In the genomic region with DNA sequence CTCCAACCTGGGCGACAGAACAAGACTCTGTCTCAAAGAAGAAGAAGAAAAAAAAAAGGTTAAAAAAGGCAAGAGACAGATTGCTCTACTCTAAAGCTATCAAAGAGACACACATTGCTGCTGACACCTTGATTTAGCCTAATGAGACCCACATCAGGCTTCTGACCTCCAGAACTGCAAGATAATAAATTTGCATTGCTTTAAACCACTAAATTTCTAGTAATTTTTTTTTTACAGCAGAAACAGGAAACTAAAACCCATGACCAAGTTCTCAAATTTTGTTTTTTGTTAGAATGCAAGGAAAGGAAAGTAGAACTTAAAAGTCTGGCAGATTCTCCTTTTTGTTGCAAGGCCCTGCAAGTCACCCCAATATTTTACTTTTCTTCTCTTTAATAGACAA, we compare ENCODE assay signal across 16 cellular contexts. TPM values are rescaled to one million over a fixed set of nuclear protein-coding genes. Genes with fewer than 3 reads are reported as not detected.
DNase-seq lines count a peak whose midpoint lies in the region; ATAC-seq lines count a peak whose summit lies in the region.
"Had no signal": no experiment of that assay in that cellular context is flagged by ENCODE, and none has a peak within 500 bp of the region (broad histone marks: within the 10 kb centered on the region; RNA-seq: fewer than 3 reads in every experiment).

No MANE protein-coding gene starts in this region.

- H3K4me3 ChIP-seq in Karpas-422 (ENCODE audit: low read length): no peak overlapping the region
- H3K4me3 ChIP-seq: dorsolateral prefrontal cortex, skin epidermis had no signal

- H3K9me2 ChIP-seq in Karpas-422 (replicated peaks; ENCODE audit: insufficient read depth, low read length): no peaks in the 10 kb centered on the region

- ATAC-seq in stimulated activated naive B cell treated with anti-CD40 and anti-IgM and Interleukin-4, amounts not matched to agents 10 μg/mL and 1 μg/mL and 100 μg/mL, for 72 hours (replicated peaks): peak; percentile 38 to 69
- no peak for ATAC-seq in GM19455 (IDR thresholded peaks at IDR 0.05; ENCODE audit: unreplicated experiment)

- no peak overlapping the region for H2AFZ ChIP-seq in Karpas-422 (ENCODE audit: low read length)

- no peaks in the 10 kb centered on the region for H3K9me3 ChIP-seq in Karpas-422 (ENCODE audit: low read length)

- H4K20me1 ChIP-seq in Karpas-422 (ENCODE audit: insufficient read depth, low read depth, low read length): no peaks in the 10 kb centered on the region

- no peak overlapping the region for H3K4me2 ChIP-seq in Karpas-422 (ENCODE audit: low read depth, low read length, poor library complexity, severe bottlenecking)

- H3K36me3 Mint-ChIP-seq in activated naive CD4-positive, alpha-beta T cell treated with anti-CD3 and anti-CD28 coated beads for 36 hours (ENCODE audit: low read depth): peaks cover 1% of the 10 kb centered on the region
- no peaks in the 10 kb centered on the region for H3K36me3 Mint-ChIP-seq in stimulated activated naive B cell treated with anti-CD40 and anti-IgM and Interleukin-4, amounts not matched to agents 10 μg/mL and 1 μg/mL and 100 μg/mL, for 72 hours

- CTCF ChIA-PET in activated naive CD4-positive, alpha-beta T cell treated with anti-CD3 and anti-CD28 coated beads for 36 hours (lab: Charles Lee): no interaction called here

- H3K4me1 ChIP-seq in Karpas-422 (ENCODE audit: low read length): peaks cover 5% of the 10 kb centered on the region

- H3K27ac Mint-ChIP-seq in activated naive CD4-positive, alpha-beta T cell treated with anti-CD3 and anti-CD28 coated beads for 36 hours: peak overlapping the region; percentile 74
- H3K27ac Mint-ChIP-seq in stimulated activated naive B cell treated with anti-CD40 and anti-IgM and Interleukin-4, amounts not matched to agents 10 μg/mL and 1 μg/mL and 100 μg/mL, for 72 hours: peak overlapping the region; percentile 5

- no peaks in the 10 kb centered on the region for H3K27me3 ChIP-seq in Karpas-422 (ENCODE audit: low read length)
- H3K27me3 ChIP-seq: brain microvascular endothelial cell, dorsolateral prefrontal cortex had no signal

- H3K36me3 ChIP-seq in Karpas-422 (ENCODE audit: insufficient read depth, low read length): no peaks in the 10 kb centered on the region
- H3K36me3 ChIP-seq: brain microvascular endothelial cell had no signal

- no peak overlapping the region for H3K27ac ChIP-seq in Karpas-422 (ENCODE audit: low read length)
- H3K27ac ChIP-seq: brain microvascular endothelial cell had no signal

- H3K79me2 ChIP-seq in Karpas-422 (ENCODE audit: low read length): no peaks in the 10 kb centered on the region

- no peak overlapping the region for H3K9ac ChIP-seq in Karpas-422 (ENCODE audit: low read length)

- no peak for DNase-seq in activated naive CD4-positive, alpha-beta T cell treated with anti-CD3 and anti-CD28 coated beads for 36 hours
- no peak for DNase-seq in activated naive CD4-positive, alpha-beta T cell (lab: John Stamatoyannopoulos, UW)
- peak; percentile 58 for DNase-seq in Karpas-422
- DNase-seq in central memory CD4-positive, alpha-beta T cell: peak; percentile 12
- no peak for DNase-seq in stimulated activated naive B cell treated with anti-CD40 and anti-IgM and Interleukin-4, amounts not matched to agents 10 μg/mL and 1 μg/mL and 100 μg/mL, for 72 hours
- DNase-seq in NCI-H774 (lab: John Stamatoyannopoulos, UW): no peak
- DNase-seq in activated CD4-positive, CD25-positive, alpha-beta regulatory T cell (lab: John Stamatoyannopoulos, UW): no peak
- DNase-seq: activated gamma-delta T cell, brain microvascular endothelial cell, dorsolateral prefrontal cortex, head of caudate nucleus, IMR-90, SHP77, T-helper 9 cell had no signal

- intact Hi-C loops in activated naive CD4-positive, alpha-beta T cell treated with anti-CD3 and anti-CD28 coated beads for 36 hours (cut with micrococcal nuclease): loop anchor here (10.0 kb wide), 2 partner anchors 253 to 1977 kb away; no protein-coding TSS in a partner anchor

- H3K4me1 Mint-ChIP-seq in activated naive CD4-positive, alpha-beta T cell treated with anti-CD3 and anti-CD28 coated beads for 36 hours (ENCODE audit: low read depth): peaks cover 67% of the 10 kb centered on the region
- peaks cover 19 to 42% of the 10 kb centered on the region in 2 donors for H3K4me1 Mint-ChIP-seq in stimulated activated naive B cell treated with anti-CD40 and anti-IgM and Interleukin-4, amounts not matched to agents 10 μg/mL and 1 μg/mL and 100 μg/mL, for 72 hours

- peak overlapping the region; percentile 56 for H3K4me3 Mint-ChIP-seq in activated naive CD4-positive, alpha-beta T cell treated with anti-CD3 and anti-CD28 coated beads for 36 hours
- no peak overlapping the region for H3K4me3 Mint-ChIP-seq in stimulated activated naive B cell treated with anti-CD40 and anti-IgM and Interleukin-4, amounts not matched to agents 10 μg/mL and 1 μg/mL and 100 μg/mL, for 72 hours

- H3K9me3 Mint-ChIP-seq in activated naive CD4-positive, alpha-beta T cell treated with anti-CD3 and anti-CD28 coated beads for 36 hours: peaks cover 6% of the 10 kb centered on the region
- peaks cover 0 to 1% of the 10 kb centered on the region in 2 donors for H3K9me3 Mint-ChIP-seq in stimulated activated naive B cell treated with anti-CD40 and anti-IgM and Interleukin-4, amounts not matched to agents 10 μg/mL and 1 μg/mL and 100 μg/mL, for 72 hours

- H3K27me3 Mint-ChIP-seq in activated naive CD4-positive, alpha-beta T cell treated with anti-CD3 and anti-CD28 coated beads for 36 hours (ENCODE audit: low read depth): no peaks in the 10 kb centered on the region
- H3K27me3 Mint-ChIP-seq in stimulated activated naive B cell treated with anti-CD40 and anti-IgM and Interleukin-4, amounts not matched to agents 10 μg/mL and 1 μg/mL and 100 μg/mL, for 72 hours: peaks cover 0 to 5% of the 10 kb centered on the region in 2 donors

RNA-seq across cellular contexts. Expression of a gene that starts 56.4 kb away (rescaled TPM):
- total RNA-seq in activated naive CD4-positive, alpha-beta T cell treated with anti-CD3 and anti-CD28 coated beads for 36 hours: 10 to 100 TPM; 45.8 to 50.1 TPM
- total RNA-seq in Karpas-422 (2014; rRNA removed; shearing (Covaris generic); ENCODE audit: low replicate concordance): 33.4 and 68.3 TPM in 2 replicates

Comparison
In these comparisons a context has a peak if more than half of its experiments do, and no peak if none do; other contexts are left out.
1. DNase-seq: peak in Karpas-422 (single experiment) and central memory CD4-positive, alpha-beta T cell (single experiment); none in activated naive CD4-positive, alpha-beta T cell treated with anti-CD3 and anti-CD28 coated beads for 36 hours (single experiment), activated naive CD4-positive, alpha-beta T cell (0 of 4), stimulated activated naive B cell treated with anti-CD40 and anti-IgM and Interleukin-4, amounts not matched to agents 10 μg/mL and 1 μg/mL and 100 μg/mL, for 72 hours (single experiment), NCI-H774 (single experiment) and activated CD4-positive, CD25-positive, alpha-beta regulatory T cell (0 of 4).